1 cellular context compared by ENCODE assay signal in genomic region chr12:20808521-20808920, GRCh38.
TF ChIP-seq lines count a peak whose summit lies in the region.

No MANE protein-coding gene starts in this region.

TF ChIP-seq in HepG2, 621 proteins besides CTCF, POLR2A, EP300 and RAD21 (continued from another document):
- peak; percentile 20; the same call in 1 of the 2 replicates for TF ChIP-seq RERE (CRISPR knock-in tag; IDR thresholded peaks at IDR 0.05; ENCODE audit: low read depth)
- peak; percentile 50; the same call in 1 of the 2 replicates for TF ChIP-seq TFAP4 (IDR thresholded peaks at IDR 0.05; ENCODE audit: borderline replicate concordance, low read depth)
- TF ChIP-seq ZNF33B (CRISPR knock-in tag; IDR thresholded peaks at IDR 0.05) = no peak
- 0 out of 2 replicates have a peak, but pooled peaks have one; percentile 30 for TF ChIP-seq MIXL1 (CRISPR knock-in tag; IDR thresholded peaks at IDR 0.05)
- peak; percentile 83; the same call in 1 of the 2 replicates for TF ChIP-seq ISL2 (CRISPR knock-in tag; IDR thresholded peaks at IDR 0.05)
- TF ChIP-seq ZNF225 (CRISPR knock-in tag; IDR thresholded peaks at IDR 0.05) = no peak
- peak; percentile 58; the same call in 1 of the 2 replicates for TF ChIP-seq FOXA3 (CRISPR knock-in tag; IDR thresholded peaks at IDR 0.05)
- TF ChIP-seq REXO4 (CRISPR knock-in tag; IDR thresholded peaks at IDR 0.05; ENCODE audit: borderline replicate concordance) = no peak
- no peak for TF ChIP-seq ZMYM4 (CRISPR knock-in tag; IDR thresholded peaks at IDR 0.05)
- TF ChIP-seq CREM (IDR thresholded peaks at IDR 0.05) = peak; percentile 75
- no peak for TF ChIP-seq CREM (CRISPR knock-in tag; IDR thresholded peaks at IDR 0.05)
- TF ChIP-seq TCF7L2 (IDR thresholded peaks at IDR 0.05; ENCODE audit: low read depth, low read length) = peak; percentile 67
- no peak for TF ChIP-seq ADNP (CRISPR knock-in tag; IDR thresholded peaks at IDR 0.05)
- peak; percentile 36; the same call in 1 of the 2 replicates for TF ChIP-seq ZGPAT (CRISPR knock-in tag; IDR thresholded peaks at IDR 0.05)
- TF ChIP-seq ZSCAN25 (CRISPR knock-in tag; IDR thresholded peaks at IDR 0.05) = no peak
- peak; percentile 62; the same call in 1 of the 2 replicates for TF ChIP-seq AHDC1 (CRISPR knock-in tag; IDR thresholded peaks at IDR 0.05; ENCODE audit: borderline replicate concordance)
- no peak for TF ChIP-seq ZNF672 (CRISPR knock-in tag; IDR thresholded peaks at IDR 0.05)
- TF ChIP-seq USF2 (IDR thresholded peaks at IDR 0.05; ENCODE audit: low read depth, low read length) = no peak
- no peak for TF ChIP-seq USF2 (CRISPR knock-in tag; IDR thresholded peaks at IDR 0.05; ENCODE audit: borderline replicate concordance)
- TF ChIP-seq HOXD1 (CRISPR knock-in tag; IDR thresholded peaks at IDR 0.05) = 0 out of 2 replicates have a peak, but pooled peaks have one; percentile 23
- TF ChIP-seq NFIC (IDR thresholded peaks at IDR 0.05; ENCODE audit: low read length) = peak; percentile 84
- no peak for TF ChIP-seq SP5 (CRISPR knock-in tag; IDR thresholded peaks at IDR 0.05; ENCODE audit: borderline replicate concordance, low read depth)
- TF ChIP-seq ZBTB4 (CRISPR knock-in tag; IDR thresholded peaks at IDR 0.05; ENCODE audit: borderline replicate concordance) = no peak
- TF ChIP-seq ZNF609 (CRISPR knock-in tag; IDR thresholded peaks at IDR 0.05; ENCODE audit: borderline replicate concordance) = 0 out of 2 replicates have a peak, but pooled peaks have one; percentile 55
TF ChIP-seq in HepG2: peak in this region for 33.
